1 cellular context compared by ENCODE assay signal in genomic region chr2:230925879-230926765, GRCh38.
TF ChIP-seq lines count a peak whose summit lies in the region.

No MANE protein-coding gene starts in this region.

TF ChIP-seq in GM12878, 131 proteins besides CTCF, POLR2A, EP300 and RAD21 (continued from another document and continues in another):
- TF ChIP-seq, protein P1, sequence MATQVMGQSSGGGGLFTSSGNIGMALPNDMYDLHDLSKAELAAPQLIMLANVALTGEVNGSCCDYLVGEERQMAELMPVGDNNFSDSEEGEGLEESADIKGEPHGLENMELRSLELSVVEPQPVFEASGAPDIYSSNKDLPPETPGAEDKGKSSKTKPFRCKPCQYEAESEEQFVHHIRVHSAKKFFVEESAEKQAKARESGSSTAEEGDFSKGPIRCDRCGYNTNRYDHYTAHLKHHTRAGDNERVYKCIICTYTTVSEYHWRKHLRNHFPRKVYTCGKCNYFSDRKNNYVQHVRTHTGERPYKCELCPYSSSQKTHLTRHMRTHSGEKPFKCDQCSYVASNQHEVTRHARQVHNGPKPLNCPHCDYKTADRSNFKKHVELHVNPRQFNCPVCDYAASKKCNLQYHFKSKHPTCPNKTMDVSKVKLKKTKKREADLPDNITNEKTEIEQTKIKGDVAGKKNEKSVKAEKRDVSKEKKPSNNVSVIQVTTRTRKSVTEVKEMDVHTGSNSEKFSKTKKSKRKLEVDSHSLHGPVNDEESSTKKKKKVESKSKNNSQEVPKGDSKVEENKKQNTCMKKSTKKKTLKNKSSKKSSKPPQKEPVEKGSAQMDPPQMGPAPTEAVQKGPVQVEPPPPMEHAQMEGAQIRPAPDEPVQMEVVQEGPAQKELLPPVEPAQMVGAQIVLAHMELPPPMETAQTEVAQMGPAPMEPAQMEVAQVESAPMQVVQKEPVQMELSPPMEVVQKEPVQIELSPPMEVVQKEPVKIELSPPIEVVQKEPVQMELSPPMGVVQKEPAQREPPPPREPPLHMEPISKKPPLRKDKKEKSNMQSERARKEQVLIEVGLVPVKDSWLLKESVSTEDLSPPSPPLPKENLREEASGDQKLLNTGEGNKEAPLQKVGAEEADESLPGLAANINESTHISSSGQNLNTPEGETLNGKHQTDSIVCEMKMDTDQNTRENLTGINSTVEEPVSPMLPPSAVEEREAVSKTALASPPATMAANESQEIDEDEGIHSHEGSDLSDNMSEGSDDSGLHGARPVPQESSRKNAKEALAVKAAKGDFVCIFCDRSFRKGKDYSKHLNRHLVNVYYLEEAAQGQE (IDR thresholded peaks at IDR 0.05; ENCODE audit: low read depth, low read length): peak; percentile 28; the same call in 1 of the 2 replicates
- TF ChIP-seq ZNF217 (IDR thresholded peaks at IDR 0.05): peak; percentile 30; the same call in 1 of the 2 replicates
- no peak for TF ChIP-seq SMAD1 (IDR thresholded peaks at IDR 0.05; ENCODE audit: low read depth, partially characterized antibody)
- TF ChIP-seq CHD2 (IDR thresholded peaks at IDR 0.05; ENCODE audit: borderline replicate concordance, low read depth, low read length): peak; percentile 54; the same call in 1 of the 2 replicates
- peak; percentile 48; the same call in 1 of the 2 replicates for TF ChIP-seq PAX5 (IDR thresholded peaks at IDR 0.05; ENCODE audit: borderline replicate concordance, low read depth, low read length)
- no peak for TF ChIP-seq NRF1 (conservative IDR thresholded peaks at IDR 0.05; ENCODE audit: low read depth, low read length)
- TF ChIP-seq DPF2 (IDR thresholded peaks at IDR 0.05): peak; percentile 72
- peak; percentile 71 for TF ChIP-seq SKIL (IDR thresholded peaks at IDR 0.05; ENCODE audit: low read depth, poor library complexity, severe bottlenecking)
- peak; percentile 44; the same call in 1 of the 2 replicates for TF ChIP-seq NR2F1 (conservative IDR thresholded peaks at IDR 0.05)
- TF ChIP-seq SP1 (IDR thresholded peaks at IDR 0.05; ENCODE audit: low read depth, low read length): peak; percentile 46
- TF ChIP-seq, protein P2, sequence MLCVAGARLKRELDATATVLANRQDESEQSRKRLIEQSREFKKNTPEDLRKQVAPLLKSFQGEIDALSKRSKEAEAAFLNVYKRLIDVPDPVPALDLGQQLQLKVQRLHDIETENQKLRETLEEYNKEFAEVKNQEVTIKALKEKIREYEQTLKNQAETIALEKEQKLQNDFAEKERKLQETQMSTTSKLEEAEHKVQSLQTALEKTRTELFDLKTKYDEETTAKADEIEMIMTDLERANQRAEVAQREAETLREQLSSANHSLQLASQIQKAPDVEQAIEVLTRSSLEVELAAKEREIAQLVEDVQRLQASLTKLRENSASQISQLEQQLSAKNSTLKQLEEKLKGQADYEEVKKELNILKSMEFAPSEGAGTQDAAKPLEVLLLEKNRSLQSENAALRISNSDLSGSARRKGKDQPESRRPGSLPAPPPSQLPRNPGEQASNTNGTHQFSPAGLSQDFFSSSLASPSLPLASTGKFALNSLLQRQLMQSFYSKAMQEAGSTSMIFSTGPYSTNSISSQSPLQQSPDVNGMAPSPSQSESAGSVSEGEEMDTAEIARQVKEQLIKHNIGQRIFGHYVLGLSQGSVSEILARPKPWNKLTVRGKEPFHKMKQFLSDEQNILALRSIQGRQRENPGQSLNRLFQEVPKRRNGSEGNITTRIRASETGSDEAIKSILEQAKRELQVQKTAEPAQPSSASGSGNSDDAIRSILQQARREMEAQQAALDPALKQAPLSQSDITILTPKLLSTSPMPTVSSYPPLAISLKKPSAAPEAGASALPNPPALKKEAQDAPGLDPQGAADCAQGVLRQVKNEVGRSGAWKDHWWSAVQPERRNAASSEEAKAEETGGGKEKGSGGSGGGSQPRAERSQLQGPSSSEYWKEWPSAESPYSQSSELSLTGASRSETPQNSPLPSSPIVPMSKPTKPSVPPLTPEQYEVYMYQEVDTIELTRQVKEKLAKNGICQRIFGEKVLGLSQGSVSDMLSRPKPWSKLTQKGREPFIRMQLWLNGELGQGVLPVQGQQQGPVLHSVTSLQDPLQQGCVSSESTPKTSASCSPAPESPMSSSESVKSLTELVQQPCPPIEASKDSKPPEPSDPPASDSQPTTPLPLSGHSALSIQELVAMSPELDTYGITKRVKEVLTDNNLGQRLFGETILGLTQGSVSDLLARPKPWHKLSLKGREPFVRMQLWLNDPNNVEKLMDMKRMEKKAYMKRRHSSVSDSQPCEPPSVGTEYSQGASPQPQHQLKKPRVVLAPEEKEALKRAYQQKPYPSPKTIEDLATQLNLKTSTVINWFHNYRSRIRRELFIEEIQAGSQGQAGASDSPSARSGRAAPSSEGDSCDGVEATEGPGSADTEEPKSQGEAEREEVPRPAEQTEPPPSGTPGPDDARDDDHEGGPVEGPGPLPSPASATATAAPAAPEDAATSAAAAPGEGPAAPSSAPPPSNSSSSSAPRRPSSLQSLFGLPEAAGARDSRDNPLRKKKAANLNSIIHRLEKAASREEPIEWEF (IDR thresholded peaks at IDR 0.05; ENCODE audit: insufficient replicate concordance, low read depth, low read length): peak; percentile 65
- TF ChIP-seq ZNF687 (IDR thresholded peaks at IDR 0.05): no peak; the same call in none of the 2 replicates
- TF ChIP-seq SREBF1 (IDR thresholded peaks at IDR 0.05; ENCODE audit: low read length): no peak
- TF ChIP-seq CREM (IDR thresholded peaks at IDR 0.05; ENCODE audit: low read depth): peak; percentile 83
- peak; percentile 79 for TF ChIP-seq MEF2B (IDR thresholded peaks at IDR 0.05; ENCODE audit: partially characterized antibody, poor library complexity, severe bottlenecking)
- TF ChIP-seq ASH2L (IDR thresholded peaks at IDR 0.05; ENCODE audit: borderline replicate concordance, low read depth): no peak
- TF ChIP-seq ZZZ3 (IDR thresholded peaks at IDR 0.05; ENCODE audit: control insufficient read depth, insufficient read length, low read depth): no peak
- no peak for TF ChIP-seq STAT3 (IDR thresholded peaks at IDR 0.05; ENCODE audit: low read depth, low read length)
- TF ChIP-seq RAD51 (IDR thresholded peaks at IDR 0.05): no peak
- TF ChIP-seq, protein P3, sequence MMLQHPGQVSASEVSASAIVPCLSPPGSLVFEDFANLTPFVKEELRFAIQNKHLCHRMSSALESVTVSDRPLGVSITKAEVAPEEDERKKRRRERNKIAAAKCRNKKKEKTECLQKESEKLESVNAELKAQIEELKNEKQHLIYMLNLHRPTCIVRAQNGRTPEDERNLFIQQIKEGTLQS (IDR thresholded peaks at IDR 0.05; ENCODE audit: borderline replicate concordance, extremely low read depth, low read depth, low read length): no peak
- peak; percentile 66 to 77 for TF ChIP-seq BHLHE40 (IDR thresholded peaks at IDR 0.05; ENCODE audit: borderline replicate concordance in 1 of 2, low read depth in 2 of 2, low read length in 1 of 2)
- peak; percentile 0; the same call in 1 of the 2 replicates for TF ChIP-seq SMAD5 (IDR thresholded peaks at IDR 0.05; ENCODE audit: low read depth)
- no peak for TF ChIP-seq KAT2A (conservative IDR thresholded peaks at IDR 0.05; ENCODE audit: control insufficient read depth, low read depth, low read length)
- TF ChIP-seq HDAC6 (IDR thresholded peaks at IDR 0.05; ENCODE audit: unreplicated experiment): no peak
- TF ChIP-seq, protein P4, sequence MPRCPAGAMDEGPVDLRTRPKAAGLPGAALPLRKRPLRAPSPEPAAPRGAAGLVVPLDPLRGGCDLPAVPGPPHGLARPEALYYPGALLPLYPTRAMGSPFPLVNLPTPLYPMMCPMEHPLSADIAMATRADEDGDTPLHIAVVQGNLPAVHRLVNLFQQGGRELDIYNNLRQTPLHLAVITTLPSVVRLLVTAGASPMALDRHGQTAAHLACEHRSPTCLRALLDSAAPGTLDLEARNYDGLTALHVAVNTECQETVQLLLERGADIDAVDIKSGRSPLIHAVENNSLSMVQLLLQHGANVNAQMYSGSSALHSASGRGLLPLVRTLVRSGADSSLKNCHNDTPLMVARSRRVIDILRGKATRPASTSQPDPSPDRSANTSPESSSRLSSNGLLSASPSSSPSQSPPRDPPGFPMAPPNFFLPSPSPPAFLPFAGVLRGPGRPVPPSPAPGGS (IDR thresholded peaks at IDR 0.05; ENCODE audit: borderline replicate concordance, insufficient read depth, low read depth, low read length, poor library complexity, severe bottlenecking): peak; percentile 81
- no peak for TF ChIP-seq EGR1 (IDR thresholded peaks at IDR 0.05; ENCODE audit: borderline replicate concordance in 1 of 2, low read depth in 2 of 2, low read length in 2 of 2)
- peak; percentile 18; the same call in 1 of the 2 replicates for TF ChIP-seq SMC3 (IDR thresholded peaks at IDR 0.05; ENCODE audit: borderline replicate concordance, low read length)
- TF ChIP-seq IRF4 (IDR thresholded peaks at IDR 0.05; ENCODE audit: low read depth, low read length): peak; percentile 51; the same call in 1 of the 2 replicates
- TF ChIP-seq RBBP5 (conservative IDR thresholded peaks at IDR 0.05): no peak
- TF ChIP-seq, protein P5, sequence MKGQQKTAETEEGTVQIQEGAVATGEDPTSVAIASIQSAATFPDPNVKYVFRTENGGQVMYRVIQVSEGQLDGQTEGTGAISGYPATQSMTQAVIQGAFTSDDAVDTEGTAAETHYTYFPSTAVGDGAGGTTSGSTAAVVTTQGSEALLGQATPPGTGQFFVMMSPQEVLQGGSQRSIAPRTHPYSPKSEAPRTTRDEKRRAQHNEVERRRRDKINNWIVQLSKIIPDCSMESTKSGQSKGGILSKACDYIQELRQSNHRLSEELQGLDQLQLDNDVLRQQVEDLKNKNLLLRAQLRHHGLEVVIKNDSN (IDR thresholded peaks at IDR 0.05; ENCODE audit: borderline replicate concordance, extremely low read length, insufficient read depth, low read depth, low read length): no peak
- no peak for TF ChIP-seq PBX3 (IDR thresholded peaks at IDR 0.05; ENCODE audit: insufficient replicate concordance, low read depth, low read length)
- TF ChIP-seq NBN (IDR thresholded peaks at IDR 0.05): peak; percentile 17; the same call in 1 of the 2 replicates
- peak; percentile 93 for TF ChIP-seq IKZF1 (conservative IDR thresholded peaks at IDR 0.05)
- TF ChIP-seq FOXM1 (IDR thresholded peaks at IDR 0.05; ENCODE audit: low read depth, low read length): no peak
- peak; percentile 75 for TF ChIP-seq ZNF384 (IDR thresholded peaks at IDR 0.05; ENCODE audit: borderline replicate concordance, low read depth, low read length)
- peak; percentile 80 for TF ChIP-seq TCF12 (IDR thresholded peaks at IDR 0.05; ENCODE audit: low read depth, low read length)
